ENCODE assay signal across 1 cellular context in genomic region chr17:47254403-47254943, GRCh38.
TF ChIP-seq lines count a peak whose summit lies in the region.

No MANE protein-coding gene starts in this region.

TF ChIP-seq in GM12878, 131 proteins besides CTCF, POLR2A, EP300 and RAD21 (continued from another document):
- TF ChIP-seq CUX1 (IDR thresholded peaks at IDR 0.05; ENCODE audit: insufficient replicate concordance, low read depth, low read length) (no peak), CBFB (IDR thresholded peaks at IDR 0.05; ENCODE audit: low read depth) (no peak), STAT3 (IDR thresholded peaks at IDR 0.05; ENCODE audit: low read depth, low read length) (no peak), EZH2 (IDR thresholded peaks at IDR 0.05; ENCODE audit: borderline replicate concordance, control insufficient read depth, low read depth, low read length) (no peak), GATAD2B (conservative IDR thresholded peaks at IDR 0.05; ENCODE audit: low read depth) (no peak), KAT2A (conservative IDR thresholded peaks at IDR 0.05; ENCODE audit: control insufficient read depth, low read depth, low read length) (no peak), DPF2 (IDR thresholded peaks at IDR 0.05) (no peak), PBX3 (IDR thresholded peaks at IDR 0.05; ENCODE audit: insufficient replicate concordance, low read depth, low read length) (no peak), RAD51 (IDR thresholded peaks at IDR 0.05) (no peak), RELA (IDR thresholded peaks at IDR 0.05; ENCODE audit: borderline replicate concordance, partially characterized antibody) (no peak), NR2C2 (IDR thresholded peaks at IDR 0.05; ENCODE audit: borderline replicate concordance, control insufficient read depth, insufficient read length, low read depth) (no peak), FOS (IDR thresholded peaks at IDR 0.05; ENCODE audit: borderline replicate concordance, extremely low read depth, insufficient read length) (no peak), BCL11A (IDR thresholded peaks at IDR 0.05; ENCODE audit: low read depth, low read length) (no peak), SIN3A (IDR thresholded peaks at IDR 0.05; ENCODE audit: low read depth, low read length) (no peak), CBX5 (IDR thresholded peaks at IDR 0.05; ENCODE audit: low read depth) (no peak), HDAC6 (IDR thresholded peaks at IDR 0.05; ENCODE audit: unreplicated experiment) (peak; percentile 89), SREBF2 (IDR thresholded peaks at IDR 0.05; ENCODE audit: low read length) (no peak), IRF3 (IDR thresholded peaks at IDR 0.05) (no peak), TCF3 (IDR thresholded peaks at IDR 0.05; ENCODE audit: borderline replicate concordance, insufficient read depth, low read depth, low read length) (no peak), MEF2A (IDR thresholded peaks at IDR 0.05; ENCODE audit: insufficient read depth, low read depth, low read length) (no peak), CBX3 (IDR thresholded peaks at IDR 0.05; ENCODE audit: borderline replicate concordance, low read depth) (no peak), NR2C1 (IDR thresholded peaks at IDR 0.05) (no peak), NBN (IDR thresholded peaks at IDR 0.05) (0 out of 2 replicates have a peak, but pooled peaks have one; percentile 37)
- TF ChIP-seq, protein P1, sequence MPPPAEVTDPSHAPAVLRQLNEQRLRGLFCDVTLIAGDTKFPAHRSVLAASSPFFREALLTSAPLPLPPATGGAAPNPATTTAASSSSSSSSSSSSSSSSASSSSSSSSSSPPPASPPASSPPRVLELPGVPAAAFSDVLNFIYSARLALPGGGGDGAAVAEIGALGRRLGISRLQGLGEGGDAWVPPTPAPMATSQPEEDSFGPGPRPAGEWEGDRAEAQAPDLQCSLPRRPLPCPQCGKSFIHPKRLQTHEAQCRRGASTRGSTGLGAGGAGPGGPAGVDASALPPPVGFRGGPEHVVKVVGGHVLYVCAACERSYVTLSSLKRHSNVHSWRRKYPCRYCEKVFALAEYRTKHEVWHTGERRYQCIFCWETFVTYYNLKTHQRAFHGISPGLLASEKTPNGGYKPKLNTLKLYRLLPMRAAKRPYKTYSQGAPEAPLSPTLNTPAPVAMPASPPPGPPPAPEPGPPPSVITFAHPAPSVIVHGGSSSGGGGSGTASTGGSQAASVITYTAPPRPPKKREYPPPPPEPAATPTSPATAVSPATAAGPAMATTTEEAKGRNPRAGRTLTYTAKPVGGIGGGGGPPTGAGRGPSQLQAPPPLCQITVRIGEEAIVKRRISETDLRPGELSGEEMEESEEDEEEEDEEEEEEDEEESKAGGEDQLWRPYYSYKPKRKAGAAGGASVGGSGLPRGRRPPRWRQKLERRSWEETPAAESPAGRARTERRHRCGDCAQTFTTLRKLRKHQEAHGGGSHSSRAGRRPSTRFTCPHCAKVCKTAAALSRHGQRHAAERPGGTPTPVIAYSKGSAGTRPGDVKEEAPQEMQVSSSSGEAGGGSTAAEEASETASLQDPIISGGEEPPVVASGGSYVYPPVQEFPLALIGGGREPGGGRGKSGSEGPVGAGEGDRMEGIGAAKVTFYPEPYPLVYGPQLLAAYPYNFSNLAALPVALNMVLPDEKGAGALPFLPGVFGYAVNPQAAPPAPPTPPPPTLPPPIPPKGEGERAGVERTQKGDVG (CRISPR knock-in tag; IDR thresholded peaks at IDR 0.05): no peak
- TF ChIP-seq, protein P2, sequence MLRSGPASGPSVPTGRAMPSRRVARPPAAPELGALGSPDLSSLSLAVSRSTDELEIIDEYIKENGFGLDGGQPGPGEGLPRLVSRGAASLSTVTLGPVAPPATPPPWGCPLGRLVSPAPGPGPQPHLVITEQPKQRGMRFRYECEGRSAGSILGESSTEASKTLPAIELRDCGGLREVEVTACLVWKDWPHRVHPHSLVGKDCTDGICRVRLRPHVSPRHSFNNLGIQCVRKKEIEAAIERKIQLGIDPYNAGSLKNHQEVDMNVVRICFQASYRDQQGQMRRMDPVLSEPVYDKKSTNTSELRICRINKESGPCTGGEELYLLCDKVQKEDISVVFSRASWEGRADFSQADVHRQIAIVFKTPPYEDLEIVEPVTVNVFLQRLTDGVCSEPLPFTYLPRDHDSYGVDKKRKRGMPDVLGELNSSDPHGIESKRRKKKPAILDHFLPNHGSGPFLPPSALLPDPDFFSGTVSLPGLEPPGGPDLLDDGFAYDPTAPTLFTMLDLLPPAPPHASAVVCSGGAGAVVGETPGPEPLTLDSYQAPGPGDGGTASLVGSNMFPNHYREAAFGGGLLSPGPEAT (IDR thresholded peaks at IDR 0.05; ENCODE audit: low read depth): 0 out of 2 replicates have a peak, but pooled peaks have one; percentile 15
